1 cellular context compared by ENCODE assay signal in genomic region chr9:114691046-114691955, GRCh38.
TF ChIP-seq lines count a peak whose summit lies in the region.

No MANE protein-coding gene starts in this region.

TF ChIP-seq in HEK293T, 16 proteins besides CTCF, POLR2A, EP300 and RAD21 (continued from another document):
- no peak for TF ChIP-seq PKNOX1 (IDR thresholded peaks at IDR 0.05)
- TF ChIP-seq SUZ12 (IDR thresholded peaks at IDR 0.05) = no peak
- TF ChIP-seq FOXK2 (IDR thresholded peaks at IDR 0.05) = no peak
- no peak for TF ChIP-seq LEF1 (IDR thresholded peaks at IDR 0.05; ENCODE audit: borderline replicate concordance)
